Comparison of ENCODE assay signal across 30 cellular contexts in the genomic region with DNA sequence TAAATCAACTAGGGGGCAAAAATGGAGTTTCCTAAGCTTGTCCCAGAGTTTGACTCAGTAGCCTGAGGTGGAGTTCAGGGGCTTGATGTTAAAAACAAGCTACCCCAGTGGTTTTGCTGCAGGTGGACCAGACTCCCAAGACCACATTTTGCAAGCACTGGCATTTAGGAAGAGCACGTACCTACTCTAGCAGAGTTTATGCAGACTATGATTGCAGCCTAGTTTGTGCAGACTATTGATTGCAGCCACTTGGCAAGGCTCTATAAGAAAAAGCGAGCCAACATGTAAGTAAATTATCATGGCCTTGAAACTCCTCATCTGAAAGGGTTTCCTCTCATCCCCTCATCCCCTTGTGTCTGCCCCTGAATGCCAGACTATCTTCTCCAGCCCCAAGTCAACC.
"Had no signal": no experiment of that assay in that cellular context is flagged by ENCODE, and none has a peak within 500 bp of the region (broad histone marks: within the 10 kb centered on the region; RNA-seq: fewer than 3 reads in every experiment).

No MANE protein-coding gene starts in this region.

- H3K27me3 ChIP-seq: MG63, Peyer's patch, SJCRH30 had no signal

- H3K27ac ChIP-seq: Peyer's patch, SJCRH30, SK-N-MC had no signal

- H3K4me3 ChIP-seq: MG63, Peyer's patch, SJCRH30, SK-N-MC had no signal

- H3K4me1 ChIP-seq: Peyer's patch had no signal

- DNase-seq: Kasumi-1, KBM-7, MG63, NCI-H1048, NCI-H1092 treated with DMSO at 0.1 percent for 48 hours, NCI-H1417 treated with DMSO at 0.1 percent for 48 hours, NCI-H1436 treated with DMSO at 0.1 percent for 48 hours, NCI-H1694 treated with DMSO at 0.1 percent for 48 hours, NCI-H187 treated with DMSO at 0.1 percent for 48 hours, NCI-H2029, NCI-H2081, NCI-H2171 treated with DMSO at 0.1 percent for 48 hours, NCI-H2227 treated with DMSO at 0.1 percent for 48 hours, NCI-H446 treated with DMSO at 0.1 percent for 48 hours, NCI-H510A, NCI-H524, NCI-H526, NCI-H69, NCI-H748 treated with DMSO at 0.1 percent for 48 hours, NCI-H82, OCI-M1, PC-3, Peyer's patch, Right ventricle myocardium superior, RPMI8226, SHP77 treated with DMSO at 0.1 percent for 48 hours, SJCRH30, T-cell had no signal

- ATAC-seq: PC-3, SK-N-SH treated with all-trans-retinoic acid at 6 μM for 48 hours, T-cell had no signal

- H3K9me3 ChIP-seq: MG63, Peyer's patch had no signal

- H3K36me3 ChIP-seq: MG63, Peyer's patch, SJCRH30 had no signal
